12 cellular contexts compared by ENCODE assay signal in genomic region chr5:33890633-33891032, GRCh38. TPM values are rescaled to one million over a fixed set of nuclear protein-coding genes. Genes with fewer than 3 reads are reported as not detected.
DNase-seq lines count a peak whose midpoint lies in the region; ATAC-seq, FAIRE-seq and TF ChIP-seq lines count a peak whose summit lies in the region.
"Had no signal": no experiment of that assay in that cellular context is flagged by ENCODE, and none has a peak within 500 bp of the region (broad histone marks: within the 10 kb centered on the region; RNA-seq: fewer than 3 reads in every experiment).

No MANE protein-coding gene starts in this region.

- H3K27me3 ChIP-seq in left lung = peaks cover 0 to 59% of the 10 kb centered on the region in 2 donors
- no peaks in the 10 kb centered on the region for H3K27me3 ChIP-seq in PC-3 (ENCODE audit: low read length)

- TF ChIP-seq EP300 in A549 (IDR thresholded peaks at IDR 0.05) = no peak

- no TSS peak for BruUV-seq in PC-3 (replicated peaks; lab: Mats Ljungman, UMichigan)

- CTCF ChIA-PET in A549 (lab: Yijun Ruan, JAX) (interaction anchor here (1.1 to 3.3 kb wide), 5 partner anchors 14 to 455 kb away, joined by 3 to 21 read pairs (median 3); partner anchors contain the start of gene RXFP3), PC-3 (lab: Charles Lee) (no interaction called here)

- H3K9me3 ChIP-seq in A549 = no peaks in the 10 kb centered on the region
- H3K9me3 ChIP-seq in left lung = no peaks in the 10 kb centered on the region
- no peaks in the 10 kb centered on the region for H3K9me3 ChIP-seq in PC-3 (ENCODE audit: low read length)

- H3K4me2 ChIP-seq in A549 (peak overlapping the region; percentile 90), PC-3 (ENCODE audit: low read length) (no peak overlapping the region)

- TF ChIP-seq POLR2A in A549 (IDR thresholded peaks at IDR 0.05; ENCODE audit: low read length) = no peak

- intact Hi-C loops in left lung (cut with DNase I) = no loop called here
- intact Hi-C loops in head of caudate nucleus (cut with DNase I) = no loop called here
- intact Hi-C loops in PC-3 (cut with micrococcal nuclease) = no loop called here

- H3K79me2 ChIP-seq in PC-3 (ENCODE audit: low read length) = no peaks in the 10 kb centered on the region

- ATAC-seq in A549 (peak; percentile 76 to 78), GM21786 (IDR thresholded peaks at IDR 0.05; ENCODE audit: unreplicated experiment) (peak; percentile 68), left lung (peak; percentile 30), PC-3 (no peak)
- ATAC-seq: stimulated activated memory B cell treated with anti-CD40 and anti-IgM and Interleukin-4, amounts not matched to agents 10 μg/mL and 1 μg/mL and 100 μg/mL, for 72 hours had no signal

- TF ChIP-seq CTCF in A549 (IDR thresholded peaks at IDR 0.05) = no peak
- TF ChIP-seq CTCF in astrocyte of the cerebellum (IDR thresholded peaks at IDR 0.05; ENCODE audit: low read depth, low read length, missing control alignments) = peak; percentile 51
- no peak for TF ChIP-seq CTCF in left lung (IDR thresholded peaks at IDR 0.05)
- TF ChIP-seq CTCF in PC-3 (conservative IDR thresholded peaks at IDR 0.05; ENCODE audit: low read depth, low read length) = no peak

- DNase-seq in A549 (ENCODE audit: low read depth in 1 of 2, low spot score in 1 of 2) = peak; percentile 31 to 37
- DNase-seq in astrocyte of the cerebellum (ENCODE audit: low read depth) = no peak
- no peak for DNase-seq in left lung
- DNase-seq in NAMALWA (ENCODE audit: low spot score) = no peak
- DNase-seq in head of caudate nucleus = no peak
- no peak for DNase-seq in PC-3
- no peak for DNase-seq in HUDEP-2 (lab: John Stamatoyannopoulos, UW; ENCODE audit: unreplicated experiment in 76 of 76)

- H3K9ac ChIP-seq in PC-3 (ENCODE audit: low read length) = no peak overlapping the region

- no peaks in the 10 kb centered on the region for H3F3A ChIP-seq in PC-3 (ENCODE audit: low read length, unreplicated experiment)

- H2AFZ ChIP-seq in PC-3 (ENCODE audit: low read length) = no peak overlapping the region

- in situ Hi-C loops in astrocyte of the cerebellum (cut with HindIII; ENCODE audit: low sequenced_read_pairs) = no loop called here

- H3K4me1 ChIP-seq in A549 = peaks cover 40% of the 10 kb centered on the region
- H3K4me1 ChIP-seq in left lung = no peaks in the 10 kb centered on the region
- peaks cover 32% of the 10 kb centered on the region for H3K4me1 ChIP-seq in PC-3 (ENCODE audit: insufficient read depth, low read length)

- no peaks in the 10 kb centered on the region for H3K9me2 ChIP-seq in PC-3 (replicated peaks; ENCODE audit: low read length)

- no peaks in the 10 kb centered on the region for H3K36me3 ChIP-seq in left lung
- H3K36me3 ChIP-seq in PC-3 (ENCODE audit: low read depth, low read length) = no peaks in the 10 kb centered on the region

- H3K4me3 ChIP-seq in A549 (peak overlapping the region; percentile 50), astrocyte of the cerebellum (ENCODE audit: low read depth, low read length) (peak overlapping the region; percentile 61), left lung (peak overlapping the region; percentile 26 to 32), PC-3 (ENCODE audit: low read length) (no peak overlapping the region)

- peak overlapping the region; percentile 50 to 78 for H3K27ac ChIP-seq in A549
- peak overlapping the region in 1 of 2 donors; percentile 28 for H3K27ac ChIP-seq in left lung
- H3K27ac ChIP-seq in PC-3 (ENCODE audit: low read length) = no peak overlapping the region

- no peaks in the 10 kb centered on the region for H4K20me1 ChIP-seq in PC-3 (ENCODE audit: low read length)

- POLR2A ChIA-PET in A549 (lab: Yijun Ruan, JAX) = no interaction called here
- POLR2A ChIA-PET in PC-3 (lab: Charles Lee; ENCODE audit: unreplicated experiment) = no interaction called here

- 71% methylated on average over 7 of the region's 7 CpGs for WGBS in A549 (ENCODE audit: missing lambda C conversion rate)

- TF ChIP-seq RAD21 in A549 (conservative IDR thresholded peaks at IDR 0.05 in 1 of 2, IDR thresholded peaks at IDR 0.05 in 1 of 2) = 0 out of 5 replicates have a peak, but pooled peaks of 1 of the 2 experiments have one; percentile 4

- no peak for FAIRE-seq in A549 (lab: Jason Lieb, UNC)
- FAIRE-seq: islet of Langerhans had no signal

TF ChIP-seq in A549, 52 proteins besides CTCF, POLR2A, EP300 and RAD21:
- TF ChIP-seq ELK1 (IDR thresholded peaks at IDR 0.05; ENCODE audit: low read depth, low read length) (no peak), PHF8 (IDR thresholded peaks at IDR 0.05; ENCODE audit: borderline replicate concordance, low read depth) (no peak), FOSB (CRISPR knock-in tag; IDR thresholded peaks at IDR 0.05) (no peak), EHMT2 (IDR thresholded peaks at IDR 0.05; ENCODE audit: low read depth) (no peak), CHD2 (IDR thresholded peaks at IDR 0.05; ENCODE audit: low read length, partially characterized antibody) (no peak), JUN (IDR thresholded peaks at IDR 0.05) (no peak), ATOH8 (CRISPR knock-in tag; IDR thresholded peaks at IDR 0.05; ENCODE audit: low read depth) (no peak), HES2 (IDR thresholded peaks at IDR 0.05) (no peak), E2F6 (IDR thresholded peaks at IDR 0.05; ENCODE audit: borderline replicate concordance, low read depth) (no peak)
TF ChIP-seq in A549: peak in this region for 0.

RNA-seq across cellular contexts. Expression of gene ADAMTS12, which starts 1.2 kb away (rescaled TPM):
- polyA plus RNA-seq in A549 (2011; rRNA removed) (5.9 and 6.8 TPM in 2 replicates), A549 (2017; fragmentation: RNase III; extraction: RNeasy Plus Mini Kit Qiagen cat#74134 plus additional on column Dnase treatment) (4.8 to 6.8 TPM (median 5.4 TPM) in 3 replicates)
- 4.3 and 4.7 TPM in 2 replicates for polyA plus RNA-seq in A549 (2012; cell fraction: cytosol; rRNA removed)
- 2.9 and 4.5 TPM in 2 replicates for polyA plus RNA-seq in A549 (2012; cell fraction: nucleus; rRNA removed)
- 12.6 and 17.7 TPM in 2 replicates for polyA minus RNA-seq in A549 (2011; rRNA and poly(A)+ RNA removed)
- total RNA-seq in left lung (10 to 100 TPM; 11.6 to 34.4 TPM), PC-3 (2014; rRNA removed) (0.18 and 3.3 TPM in 2 replicates)
- polyA plus RNA-seq: CD14-positive monocyte had no signal

RNA-seq across cellular contexts. Expression of gene RXFP3, which starts 45.6 kb away (rescaled TPM):
- polyA plus RNA-seq in A549 (2011; rRNA removed) (not detected in 2 replicates), A549 (2017; fragmentation: RNase III; extraction: RNeasy Plus Mini Kit Qiagen cat#74134 plus additional on column Dnase treatment) (not detected in 3 replicates)
- not detected in 2 replicates for polyA plus RNA-seq in A549 (2012; cell fraction: cytosol; rRNA removed)
- polyA plus RNA-seq in A549 (2012; cell fraction: nucleus; rRNA removed) = not detected in 2 replicates
- polyA minus RNA-seq in A549 (2011; rRNA and poly(A)+ RNA removed) = not detected in 2 replicates
- total RNA-seq in left lung (not detected), PC-3 (2014; rRNA removed) (not detected in 2 replicates)
- total RNA-seq: NCI-H460 had no signal
- polyA plus RNA-seq: CD14-positive monocyte had no signal

Comparison
In these comparisons a context has a peak if more than half of its experiments do, and no peak if none do; other contexts are left out.
1. DNase-seq: peak in A549 (2 of 2); none in astrocyte of the cerebellum (single experiment), left lung (0 of 2), NAMALWA (single experiment), head of caudate nucleus (0 of 42), PC-3 (single experiment) and HUDEP-2 (0 of 76).